ENCODE assay signal across 8 cellular contexts in genomic region chr2:104434363-104434792, GRCh38.
DNase-seq lines count a peak whose midpoint lies in the region; ATAC-seq and TF ChIP-seq lines count a peak whose summit lies in the region.

No MANE protein-coding gene starts in this region.

- H3K27ac ChIP-seq in thyroid gland, result no peak overlapping the region

- ATAC-seq in GM18907 (IDR thresholded peaks at IDR 0.05; ENCODE audit: unreplicated experiment), result peak; percentile 80
- ATAC-seq in HG03139 (IDR thresholded peaks at IDR 0.05; ENCODE audit: unreplicated experiment), result peak; percentile 65

- in situ Hi-C loops in SK-MEL-5 (cut with HindIII; ENCODE audit: low pct_unique_long_range_greater_than_20kb, low sequenced_read_pairs), result no loop called here

- peaks cover 6% of the 10 kb centered on the region for H3K4me1 Mint-ChIP-seq in CD14-positive monocyte

- no peaks in the 10 kb centered on the region for H3K36me3 ChIP-seq in thyroid gland

- no peak for DNase-seq in CD14-positive monocyte (ENCODE audit: low spot score)
- peak; percentile 1 for DNase-seq in SK-MEL-5 (ENCODE audit: low read depth, low spot score)
- peak; percentile 70 for DNase-seq in inferior parietal cortex (ENCODE audit: extremely low spot score)
- peak; percentile 58 to 66 for DNase-seq in thyroid gland
- no peak for DNase-seq in OCI-M1 (lab: John Stamatoyannopoulos, UW)
- DNase-seq in NOMO-1 (lab: John Stamatoyannopoulos, UW; ENCODE audit: unreplicated experiment in 2 of 2), result no peak

- TF ChIP-seq CTCF in CD14-positive monocyte (IDR thresholded peaks at IDR 0.05) (no peak), thyroid gland (IDR thresholded peaks at IDR 0.05) (peak in 1 of 6 experiments; percentile 38)

- H3K27me3 Mint-ChIP-seq in CD14-positive monocyte (ENCODE audit: low read depth in 3 of 3), result peaks cover 23 to 31% (median 27%) of the 10 kb centered on the region in 3 donors

- peak overlapping the region in 1 of 3 donors; percentile 32 for H3K4me3 ChIP-seq in thyroid gland (replicated peaks in 1 of 3)

- H3K36me3 Mint-ChIP-seq in CD14-positive monocyte, result no peaks in the 10 kb centered on the region

- peak overlapping the region; percentile 64 to 89 for H3K4me3 Mint-ChIP-seq in CD14-positive monocyte

- no peak for TF ChIP-seq POLR2A in thyroid gland (IDR thresholded peaks at IDR 0.05)

- WGBS in thyroid gland, 2 donors, result 1 to 2% methylated on average over 13 of the region's 13 CpGs

- H3K4me1 ChIP-seq in thyroid gland, result no peaks in the 10 kb centered on the region

- no peak overlapping the region for H3K27ac Mint-ChIP-seq in CD14-positive monocyte

- H3K9me3 Mint-ChIP-seq in CD14-positive monocyte, result peaks cover 0 to 3% (median 1%) of the 10 kb centered on the region in 7 donors

- no peaks in the 10 kb centered on the region for H3K9me3 ChIP-seq in thyroid gland

- no peaks in the 10 kb centered on the region for H3K27me3 ChIP-seq in thyroid gland

- intact Hi-C loops in CD14-positive monocyte (cut with micrococcal nuclease) (no loop called here), thyroid gland (cut with DNase I) (no loop called here)

Comparison
In these comparisons a context has a peak if more than half of its experiments do, and no peak if none do; other contexts are left out.
1. DNase-seq: peak in SK-MEL-5 (single experiment), inferior parietal cortex (single experiment) and thyroid gland (2 of 2); none in CD14-positive monocyte (single experiment), OCI-M1 (single experiment) and NOMO-1 (0 of 2).